In genomic region chr20:62336775-62337557, GRCh38 we compare ENCODE assay signal across 1 cellular context.
TF ChIP-seq lines count a peak whose summit lies in the region.

No MANE protein-coding gene starts in this region.

TF ChIP-seq in HCT116, 20 proteins besides CTCF, POLR2A, EP300 and RAD21:
- no peak for TF ChIP-seq EGR1 (IDR thresholded peaks at IDR 0.05; ENCODE audit: low read depth)
- no peak for TF ChIP-seq EZH2 (IDR thresholded peaks at IDR 0.05)
- no peak for TF ChIP-seq TCF7L2 (IDR thresholded peaks at IDR 0.05; ENCODE audit: borderline replicate concordance, extremely low read depth, insufficient read depth, insufficient read length)
- TF ChIP-seq JUND (IDR thresholded peaks at IDR 0.05) = no peak
- TF ChIP-seq ELF1 (IDR thresholded peaks at IDR 0.05; ENCODE audit: borderline replicate concordance, low read depth) = no peak
- TF ChIP-seq SP1 (IDR thresholded peaks at IDR 0.05; ENCODE audit: low read depth) = no peak
- TF ChIP-seq, protein P1, sequence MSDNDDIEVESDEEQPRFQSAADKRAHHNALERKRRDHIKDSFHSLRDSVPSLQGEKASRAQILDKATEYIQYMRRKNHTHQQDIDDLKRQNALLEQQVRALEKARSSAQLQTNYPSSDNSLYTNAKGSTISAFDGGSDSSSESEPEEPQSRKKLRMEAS (IDR thresholded peaks at IDR 0.05) = no peak
- no peak for TF ChIP-seq SRF (IDR thresholded peaks at IDR 0.05; ENCODE audit: low read depth)
- no peak for TF ChIP-seq ZBTB33 (IDR thresholded peaks at IDR 0.05; ENCODE audit: extremely low read depth, insufficient replicate concordance, low read length)
- TF ChIP-seq CBX3 (IDR thresholded peaks at IDR 0.05; ENCODE audit: low read depth) = no peak
- TF ChIP-seq, protein P2, sequence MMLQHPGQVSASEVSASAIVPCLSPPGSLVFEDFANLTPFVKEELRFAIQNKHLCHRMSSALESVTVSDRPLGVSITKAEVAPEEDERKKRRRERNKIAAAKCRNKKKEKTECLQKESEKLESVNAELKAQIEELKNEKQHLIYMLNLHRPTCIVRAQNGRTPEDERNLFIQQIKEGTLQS (IDR thresholded peaks at IDR 0.05) = no peak
- no peak for TF ChIP-seq POLR2AphosphoS5 (IDR thresholded peaks at IDR 0.05; ENCODE audit: low read depth, low read length)
- TF ChIP-seq YY1 (IDR thresholded peaks at IDR 0.05; ENCODE audit: extremely low read depth, insufficient replicate concordance, low read depth, low read length) = no peak
- TF ChIP-seq FOSL1 (IDR thresholded peaks at IDR 0.05; ENCODE audit: low read depth) = no peak
- no peak for TF ChIP-seq ZNF274 (IDR thresholded peaks at IDR 0.05; ENCODE audit: low read depth, low read length)
- TF ChIP-seq ZFX (IDR thresholded peaks at IDR 0.05) = no peak
- TF ChIP-seq, protein P3, sequence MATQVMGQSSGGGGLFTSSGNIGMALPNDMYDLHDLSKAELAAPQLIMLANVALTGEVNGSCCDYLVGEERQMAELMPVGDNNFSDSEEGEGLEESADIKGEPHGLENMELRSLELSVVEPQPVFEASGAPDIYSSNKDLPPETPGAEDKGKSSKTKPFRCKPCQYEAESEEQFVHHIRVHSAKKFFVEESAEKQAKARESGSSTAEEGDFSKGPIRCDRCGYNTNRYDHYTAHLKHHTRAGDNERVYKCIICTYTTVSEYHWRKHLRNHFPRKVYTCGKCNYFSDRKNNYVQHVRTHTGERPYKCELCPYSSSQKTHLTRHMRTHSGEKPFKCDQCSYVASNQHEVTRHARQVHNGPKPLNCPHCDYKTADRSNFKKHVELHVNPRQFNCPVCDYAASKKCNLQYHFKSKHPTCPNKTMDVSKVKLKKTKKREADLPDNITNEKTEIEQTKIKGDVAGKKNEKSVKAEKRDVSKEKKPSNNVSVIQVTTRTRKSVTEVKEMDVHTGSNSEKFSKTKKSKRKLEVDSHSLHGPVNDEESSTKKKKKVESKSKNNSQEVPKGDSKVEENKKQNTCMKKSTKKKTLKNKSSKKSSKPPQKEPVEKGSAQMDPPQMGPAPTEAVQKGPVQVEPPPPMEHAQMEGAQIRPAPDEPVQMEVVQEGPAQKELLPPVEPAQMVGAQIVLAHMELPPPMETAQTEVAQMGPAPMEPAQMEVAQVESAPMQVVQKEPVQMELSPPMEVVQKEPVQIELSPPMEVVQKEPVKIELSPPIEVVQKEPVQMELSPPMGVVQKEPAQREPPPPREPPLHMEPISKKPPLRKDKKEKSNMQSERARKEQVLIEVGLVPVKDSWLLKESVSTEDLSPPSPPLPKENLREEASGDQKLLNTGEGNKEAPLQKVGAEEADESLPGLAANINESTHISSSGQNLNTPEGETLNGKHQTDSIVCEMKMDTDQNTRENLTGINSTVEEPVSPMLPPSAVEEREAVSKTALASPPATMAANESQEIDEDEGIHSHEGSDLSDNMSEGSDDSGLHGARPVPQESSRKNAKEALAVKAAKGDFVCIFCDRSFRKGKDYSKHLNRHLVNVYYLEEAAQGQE (IDR thresholded peaks at IDR 0.05; ENCODE audit: low read depth) = no peak
- no peak for TF ChIP-seq SIN3A (IDR thresholded peaks at IDR 0.05; ENCODE audit: low read depth)
- no peak for TF ChIP-seq EZH2phosphoT487 (IDR thresholded peaks at IDR 0.05; ENCODE audit: borderline replicate concordance)
